19 cellular contexts compared by ENCODE assay signal in the genomic region with DNA sequence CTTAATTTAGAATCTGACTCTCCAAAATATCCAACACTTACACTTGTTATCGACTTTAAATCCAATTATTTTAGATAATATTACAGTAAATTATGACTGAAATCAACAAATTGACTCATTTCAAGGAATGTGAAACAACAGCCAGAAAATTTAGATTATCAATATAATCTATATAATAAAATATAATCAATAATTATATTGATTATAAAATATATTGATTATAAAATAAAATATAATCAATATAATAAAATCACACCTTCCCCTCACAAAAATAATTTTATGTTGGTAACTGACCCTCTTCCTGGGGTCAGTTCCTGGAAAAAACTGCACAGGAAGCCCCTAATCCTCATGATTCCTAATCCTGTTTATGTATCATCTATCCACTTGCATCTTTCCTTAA.
DNase-seq lines count a peak whose midpoint lies in the region; ATAC-seq, FAIRE-seq and TF ChIP-seq lines count a peak whose summit lies in the region.
"Had no signal": no experiment of that assay in that cellular context is flagged by ENCODE, and none has a peak within 500 bp of the region (broad histone marks: within the 10 kb centered on the region; RNA-seq: fewer than 3 reads in every experiment).

No MANE protein-coding gene starts in this region.

- no peaks in the 10 kb centered on the region for H3K79me2 ChIP-seq in KMS-11 (ENCODE audit: insufficient read depth, low read depth)
- H3K79me2 ChIP-seq in K562 (ENCODE audit: control insufficient read depth, insufficient read depth, low read length) = no peaks in the 10 kb centered on the region

- no peak overlapping the region for H3K4me3 ChIP-seq in KMS-11 (IDR thresholded peaks at IDR 0.05; ENCODE audit: insufficient read depth, low read depth, low read length)
- no peak overlapping the region for H3K4me3 ChIP-seq in K562
- no peak overlapping the region for H3K4me3 ChIP-seq in mesodermal cell (ENCODE audit: extremely low read depth, insufficient read depth, low read length, poor library complexity, severe bottlenecking)
- H3K4me3 ChIP-seq in transverse colon = no peak overlapping the region
- H3K4me3 ChIP-seq: thoracic aorta had no signal

- H3K4me1 ChIP-seq in KMS-11 (ENCODE audit: low read depth, poor library complexity, severe bottlenecking) (peaks cover 42% of the 10 kb centered on the region), K562 (replicated peaks in 1 of 2; ENCODE audit: control insufficient read depth in 2 of 2, insufficient read depth in 2 of 2, low read length in 2 of 2) (peaks cover 7 to 19% of the 10 kb centered on the region in 2 experiments; a peak in 4 of 5 replicates), mesodermal cell (ENCODE audit: control insufficient read depth, insufficient read depth, low read length, poor library complexity, severe bottlenecking) (peaks cover 36% of the 10 kb centered on the region), transverse colon (peaks cover 11 to 60% (median 36%) of the 10 kb centered on the region in 4 donors)

- TF ChIP-seq EP300 in K562 (IDR thresholded peaks at IDR 0.05; ENCODE audit: low read length) (no peak), transverse colon (IDR thresholded peaks at IDR 0.05; ENCODE audit: low read depth) (no peak)

- BruUV-seq in K562 (replicated peaks; lab: Mats Ljungman, UMichigan) = no TSS peak

- TF ChIP-seq CTCF in KMS-11 (conservative IDR thresholded peaks at IDR 0.05; ENCODE audit: low read depth, low read length) = no peak
- no peak for TF ChIP-seq CTCF in K562 (IDR thresholded peaks at IDR 0.05 in 2 of 3, conservative IDR thresholded peaks at IDR 0.05 in 1 of 3; ENCODE audit: insufficient read depth in 2 of 3, low read depth in 1 of 3, low read length in 3 of 3)
- TF ChIP-seq CTCF in transverse colon (IDR thresholded peaks at IDR 0.05) = no peak

- H3K27ac ChIP-seq in KMS-11 (peak overlapping the region; percentile 57; the same call in 1 of the 2 replicates), K562 (ENCODE audit: extremely low read depth, low read depth, low read length) (no peak overlapping the region), mesodermal cell (ENCODE audit: low read depth, low read length, severe bottlenecking) (peak overlapping the region; percentile 66), transverse colon (peak overlapping the region; percentile 26 to 53 (median 40))
- H3K27ac ChIP-seq: thoracic aorta had no signal

- H2AFZ ChIP-seq in KMS-11 (ENCODE audit: low read depth) (peak overlapping the region; percentile 17; the same call in 1 of the 2 replicates), K562 (ENCODE audit: low read depth, low read length) (no peak overlapping the region)

- FAIRE-seq in K562 (lab: Jason Lieb, UNC) = no peak
- FAIRE-seq: frontal cortex had no signal

- H4K20me1 ChIP-seq in KMS-11 (ENCODE audit: insufficient read depth) (no peaks in the 10 kb centered on the region), K562 (replicated peaks; ENCODE audit: control insufficient read depth, insufficient read depth, low read length) (no peaks in the 10 kb centered on the region)

- H3K36me3 ChIP-seq in KMS-11 (ENCODE audit: insufficient read depth) (no peaks in the 10 kb centered on the region), K562 (ENCODE audit: control insufficient read depth, insufficient read depth, low read length) (no peaks in the 10 kb centered on the region; the same call in 2 of the 3 replicates), mesodermal cell (ENCODE audit: control insufficient read depth, insufficient read depth, low read length) (peaks cover 9% of the 10 kb centered on the region), transverse colon (no peaks in the 10 kb centered on the region)
- H3K36me3 ChIP-seq: BE2C, thoracic aorta had no signal

- H3K9ac ChIP-seq in KMS-11 (0 out of 2 replicates have a peak overlapping the region, but pooled peaks have one; percentile 4), K562 (ENCODE audit: insufficient read depth in 1 of 2, low read depth in 2 of 2, low read length in 2 of 2) (no peak overlapping the region)
- H3K9ac ChIP-seq: SK-N-SH had no signal

- peaks cover 2% of the 10 kb centered on the region for H3K9me3 ChIP-seq in K562 (replicated peaks; ENCODE audit: control insufficient read depth, insufficient read depth, low read depth, low read length)
- H3K9me3 ChIP-seq in mesodermal cell (ENCODE audit: control insufficient read depth, low read length) = peaks cover 8% of the 10 kb centered on the region
- no peaks in the 10 kb centered on the region for H3K9me3 ChIP-seq in transverse colon
- H3K9me3 ChIP-seq: SK-N-SH, thoracic aorta had no signal

- no peak for ATAC-seq in K562

- intact Hi-C loops in K562 (cut with micrococcal nuclease) = no loop called here
- intact Hi-C loops in transverse colon (cut with DNase I; ENCODE audit: low total_unique reads) = no loop called here

- 94% methylated on average over 1 of the region's 1 CpG for WGBS in K562 (ENCODE audit: insufficient coverage, low coverage, missing lambda C conversion rate)
- no CpG with 5 or more reads among the region's 1 CpG for WGBS in mesodermal cell (ENCODE audit: insufficient coverage in 2 of 2), 2 experiments
- 87 to 88% methylated on average over 1 of the region's 1 CpG for WGBS in transverse colon (ENCODE audit: low coverage in 1 of 2), 2 donors

- DNase-seq in K562 (ENCODE audit: extremely low read depth in 1 of 4, low spot score in 3 of 4) (no peak), transverse colon (no peak), NCI-H1092 (lab: John Stamatoyannopoulos, UW) (no peak), NCI-H187 (lab: John Stamatoyannopoulos, UW) (no peak)
- no peak for DNase-seq in stimulated activated naive CD4-positive, alpha-beta T cell treated with Interleukin-2 at 50 U/mL for 16 hours (lab: John Stamatoyannopoulos, UW)
- DNase-seq: activated CD4-positive, alpha-beta memory T cell treated with anti-CD3 and anti-CD28 coated beads, Interleukin-2, amount 10 ng/mL, durations not matched to agents 7 days and 5 days; activated naive CD4-positive, alpha-beta T cell; BE2C; H9; left colon; NCI-H2029; NK-92 treated with Interleukin-12 subunit alpha and Interleukin-12 subunit beta, amount 100 ng/mL, for 24 hours; retina; SK-N-SH; stimulated activated CD4-positive, alpha-beta T cell treated with anti-CD3 and anti-CD28 coated beads, Interleukin-15, amount 100 ng/mL, for 24 hours had no signal

- H3K27me3 ChIP-seq in KMS-11 (ENCODE audit: insufficient read depth, low read depth) = no peaks in the 10 kb centered on the region
- H3K27me3 ChIP-seq in K562 (ENCODE audit: control insufficient read depth in 2 of 2, insufficient read depth in 2 of 2, low read length in 2 of 2) = no peaks in the 10 kb centered on the region
- H3K27me3 ChIP-seq in transverse colon = no peaks in the 10 kb centered on the region

- CTCF ChIA-PET in K562 (lab: Yijun Ruan, JAX; ENCODE audit: low intra/inter-chr PET ratio) = no interaction called here

- in situ Hi-C loops in K562 (cut with MboI) (no loop called here), transverse colon (cut with MboI; ENCODE audit: low pct_ligation_motif_present in 1 of 4, low pct_unique_long_range_greater_than_20kb in 1 of 4, low sequenced_read_pairs in 3 of 4) (no loop called here)

- TF ChIP-seq RAD21 in K562 (CRISPR knock-in tag; conservative IDR thresholded peaks at IDR 0.05 in 1 of 2, IDR thresholded peaks at IDR 0.05 in 1 of 2) = no peak

- POLR2A ChIA-PET in K562 (lab: Yijun Ruan, JAX) = no interaction called here

- peak overlapping the region; percentile 27 for H3K4me2 ChIP-seq in KMS-11
- no peak overlapping the region for H3K4me2 ChIP-seq in K562 (ENCODE audit: insufficient read depth, low read length)
- H3K4me2 ChIP-seq: SK-N-SH had no signal

- TF ChIP-seq POLR2A in K562 (conservative IDR thresholded peaks at IDR 0.05) = no peak
- TF ChIP-seq POLR2A in transverse colon (IDR thresholded peaks at IDR 0.05) = no peak

- no peaks in the 10 kb centered on the region for H3K9me1 ChIP-seq in K562 (ENCODE audit: control insufficient read depth, insufficient read depth, low read length)

TF ChIP-seq in K562, 482 proteins besides CTCF, POLR2A, EP300 and RAD21:
- TF ChIP-seq, protein P1, sequence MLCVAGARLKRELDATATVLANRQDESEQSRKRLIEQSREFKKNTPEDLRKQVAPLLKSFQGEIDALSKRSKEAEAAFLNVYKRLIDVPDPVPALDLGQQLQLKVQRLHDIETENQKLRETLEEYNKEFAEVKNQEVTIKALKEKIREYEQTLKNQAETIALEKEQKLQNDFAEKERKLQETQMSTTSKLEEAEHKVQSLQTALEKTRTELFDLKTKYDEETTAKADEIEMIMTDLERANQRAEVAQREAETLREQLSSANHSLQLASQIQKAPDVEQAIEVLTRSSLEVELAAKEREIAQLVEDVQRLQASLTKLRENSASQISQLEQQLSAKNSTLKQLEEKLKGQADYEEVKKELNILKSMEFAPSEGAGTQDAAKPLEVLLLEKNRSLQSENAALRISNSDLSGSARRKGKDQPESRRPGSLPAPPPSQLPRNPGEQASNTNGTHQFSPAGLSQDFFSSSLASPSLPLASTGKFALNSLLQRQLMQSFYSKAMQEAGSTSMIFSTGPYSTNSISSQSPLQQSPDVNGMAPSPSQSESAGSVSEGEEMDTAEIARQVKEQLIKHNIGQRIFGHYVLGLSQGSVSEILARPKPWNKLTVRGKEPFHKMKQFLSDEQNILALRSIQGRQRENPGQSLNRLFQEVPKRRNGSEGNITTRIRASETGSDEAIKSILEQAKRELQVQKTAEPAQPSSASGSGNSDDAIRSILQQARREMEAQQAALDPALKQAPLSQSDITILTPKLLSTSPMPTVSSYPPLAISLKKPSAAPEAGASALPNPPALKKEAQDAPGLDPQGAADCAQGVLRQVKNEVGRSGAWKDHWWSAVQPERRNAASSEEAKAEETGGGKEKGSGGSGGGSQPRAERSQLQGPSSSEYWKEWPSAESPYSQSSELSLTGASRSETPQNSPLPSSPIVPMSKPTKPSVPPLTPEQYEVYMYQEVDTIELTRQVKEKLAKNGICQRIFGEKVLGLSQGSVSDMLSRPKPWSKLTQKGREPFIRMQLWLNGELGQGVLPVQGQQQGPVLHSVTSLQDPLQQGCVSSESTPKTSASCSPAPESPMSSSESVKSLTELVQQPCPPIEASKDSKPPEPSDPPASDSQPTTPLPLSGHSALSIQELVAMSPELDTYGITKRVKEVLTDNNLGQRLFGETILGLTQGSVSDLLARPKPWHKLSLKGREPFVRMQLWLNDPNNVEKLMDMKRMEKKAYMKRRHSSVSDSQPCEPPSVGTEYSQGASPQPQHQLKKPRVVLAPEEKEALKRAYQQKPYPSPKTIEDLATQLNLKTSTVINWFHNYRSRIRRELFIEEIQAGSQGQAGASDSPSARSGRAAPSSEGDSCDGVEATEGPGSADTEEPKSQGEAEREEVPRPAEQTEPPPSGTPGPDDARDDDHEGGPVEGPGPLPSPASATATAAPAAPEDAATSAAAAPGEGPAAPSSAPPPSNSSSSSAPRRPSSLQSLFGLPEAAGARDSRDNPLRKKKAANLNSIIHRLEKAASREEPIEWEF (CRISPR knock-in tag; IDR thresholded peaks at IDR 0.05) = peak; percentile 82
- no peak for TF ChIP-seq SIX5 (IDR thresholded peaks at IDR 0.05; ENCODE audit: borderline replicate concordance in 1 of 2, insufficient read depth in 1 of 2, low read depth in 1 of 2, low read length in 2 of 2)
